In genomic region chr4:135236035-135236434, GRCh38 we compare ENCODE assay signal across 17 cellular contexts.
"Had no signal": no experiment of that assay in that cellular context is flagged by ENCODE, and none has a peak within 500 bp of the region (broad histone marks: within the 10 kb centered on the region; RNA-seq: fewer than 3 reads in every experiment).

No MANE protein-coding gene starts in this region.

- H3K36me3 Mint-ChIP-seq: mesothelial cell of epicardium had no signal

- DNase-seq: dermis blood vessel endothelial cell; dorsolateral prefrontal cortex; effector CD4-positive, alpha-beta T cell; effector memory CD4-positive, alpha-beta T cell; heart left ventricle; hippocampal formation; left cardiac atrium; left lung; left ventricle myocardium superior; lower lobe of right lung; mesenchymal stem cell; mucosa of descending colon had no signal

- H3K36me3 ChIP-seq: esophagus muscularis mucosa, gastroesophageal sphincter, heart left ventricle, left lung, lower lobe of right lung had no signal

- H3K27ac Mint-ChIP-seq: mesothelial cell of epicardium had no signal

- ATAC-seq: foreskin keratinocyte, gastroesophageal sphincter, heart left ventricle, left cardiac atrium, left lung, left ventricle myocardium superior, lower lobe of right lung, mucosa of descending colon had no signal

- H3K4me3 Mint-ChIP-seq: mesothelial cell of epicardium had no signal

- H3K27ac ChIP-seq: coronary artery, dorsolateral prefrontal cortex, esophagus muscularis mucosa, foreskin keratinocyte, gastroesophageal sphincter, heart left ventricle, left lung, lower lobe of right lung had no signal

- H3K9me3 ChIP-seq: esophagus muscularis mucosa, gastroesophageal sphincter, heart left ventricle, left lung, lower lobe of right lung, mucosa of descending colon had no signal

- H3K9me3 Mint-ChIP-seq: mesothelial cell of epicardium had no signal

- H3K27me3 ChIP-seq: dorsolateral prefrontal cortex, esophagus muscularis mucosa, foreskin keratinocyte, gastroesophageal sphincter, heart left ventricle, left lung had no signal

- H3K4me3 ChIP-seq: coronary artery, dorsolateral prefrontal cortex, esophagus muscularis mucosa, gastroesophageal sphincter, heart left ventricle, left lung, lower lobe of right lung, mucosa of descending colon had no signal

- H3K4me1 ChIP-seq: esophagus muscularis mucosa, foreskin keratinocyte, gastroesophageal sphincter, heart left ventricle, left lung, lower lobe of right lung had no signal
